10 cellular contexts compared by ENCODE assay signal in the genomic region with DNA sequence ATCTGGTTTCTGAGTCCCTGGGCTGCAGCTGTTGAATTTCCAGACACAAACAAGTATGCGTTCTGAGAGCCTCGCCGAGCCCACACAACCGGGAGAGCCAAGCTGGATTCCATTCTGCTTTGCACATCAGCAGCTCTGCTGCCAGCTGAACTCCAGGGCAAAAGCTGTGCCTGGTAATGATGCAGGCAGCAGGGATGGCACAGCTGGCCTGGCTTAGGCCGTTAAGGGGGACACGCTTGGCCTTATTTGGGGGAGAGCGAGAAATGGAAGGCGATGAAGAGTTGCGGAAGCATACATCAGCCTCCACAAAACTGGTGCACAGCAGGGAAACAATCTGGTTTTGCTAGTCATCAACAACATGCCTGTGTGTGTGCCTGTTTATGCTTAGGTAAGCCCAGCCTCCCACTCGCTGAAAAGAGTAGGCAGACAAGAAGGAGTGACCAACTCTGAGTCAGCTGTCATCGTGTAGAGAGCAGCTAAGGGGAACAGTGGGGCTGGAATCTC.
DNase-seq lines count a peak whose midpoint lies in the region; ATAC-seq and TF ChIP-seq lines count a peak whose summit lies in the region.
"Had no signal": no experiment of that assay in that cellular context is flagged by ENCODE, and none has a peak within 500 bp of the region (broad histone marks: within the 10 kb centered on the region; RNA-seq: fewer than 3 reads in every experiment).

No MANE protein-coding gene starts in this region.

- TF ChIP-seq CTCF in AG04449 (IDR thresholded peaks at IDR 0.05; ENCODE audit: insufficient read depth, low read length, missing control alignments) (no peak), RWPE1 (conservative IDR thresholded peaks at IDR 0.05; ENCODE audit: low read depth) (no peak), fibroblast of pulmonary artery (IDR thresholded peaks at IDR 0.05; ENCODE audit: low read length, missing control alignments) (no peak), nephron progenitor cell (IDR thresholded peaks at IDR 0.05) (no peak)

- peaks cover 66% of the 10 kb centered on the region for H3K27me3 Mint-ChIP-seq in nephron progenitor cell (ENCODE audit: low read depth, poor library complexity)

- ATAC-seq in GM19397 (IDR thresholded peaks at IDR 0.05; ENCODE audit: unreplicated experiment) (no peak), HG03025 (IDR thresholded peaks at IDR 0.05; ENCODE audit: low FRiP score, unreplicated experiment) (no peak)

- H3K4me3 ChIP-seq in AG04449 (ENCODE audit: low read depth, low read length): peak overlapping the region; percentile 35
- no peak overlapping the region for H3K4me3 ChIP-seq in fibroblast of pulmonary artery (replicated peaks; ENCODE audit: low read depth, low read length)

- POLR2A ChIA-PET in AG04449 (lab: Yijun Ruan, JAX): interaction anchor here (0.7 kb wide), 1 partner anchor 20 kb away, joined by 3 read pairs; no protein-coding TSS in a partner anchor
- POLR2A ChIA-PET in RWPE1 (lab: Yijun Ruan, JAX; ENCODE audit: low non-redundant PET): no interaction called here

- no peak overlapping the region for H3K27ac ChIP-seq in RWPE1

- H3K4me3 Mint-ChIP-seq in nephron progenitor cell: peak overlapping the region; percentile 15
- H3K4me3 Mint-ChIP-seq: CD4-positive, CD25-positive, alpha-beta regulatory T cell had no signal

- peak; percentile 49 for DNase-seq in AG04449 (ENCODE audit: low read depth, low spot score)
- peak; percentile 67 for DNase-seq in RWPE1 (ENCODE audit: low spot score)
- peak; percentile 81 for DNase-seq in fibroblast of pulmonary artery (ENCODE audit: low read depth)
- no peak for DNase-seq in nephron progenitor cell
- DNase-seq in NCI-H82 treated with DMSO at 0.1 percent for 48 hours (lab: John Stamatoyannopoulos, UW; ENCODE audit: unreplicated experiment): no peak
- no peak for DNase-seq in NCI-H2196 treated with DMSO at 0.1 percent for 48 hours (lab: John Stamatoyannopoulos, UW; ENCODE audit: unreplicated experiment)
- DNase-seq: CD4-positive, CD25-positive, alpha-beta regulatory T cell; cortex of kidney had no signal

- CTCF ChIA-PET in AG04449 (lab: Yijun Ruan, JAX) (interaction anchor here (0.8 to 1.5 kb wide), 4 partner anchors 13 to 459 kb away, joined by 3 to 4 read pairs (median 4); no protein-coding TSS in a partner anchor), RWPE1 (lab: Yijun Ruan, JAX) (interaction anchor here (0.7 kb wide), 1 partner anchor 271 kb away, joined by 5 read pairs; no protein-coding TSS in a partner anchor)

- no peaks in the 10 kb centered on the region for H3K9me3 Mint-ChIP-seq in nephron progenitor cell
- H3K9me3 Mint-ChIP-seq: CD4-positive, CD25-positive, alpha-beta regulatory T cell had no signal

- H3K36me3 Mint-ChIP-seq in nephron progenitor cell (ENCODE audit: low read depth): no peaks in the 10 kb centered on the region
- H3K36me3 Mint-ChIP-seq: CD4-positive, CD25-positive, alpha-beta regulatory T cell had no signal

- peak overlapping the region; percentile 56 for H3K27ac Mint-ChIP-seq in nephron progenitor cell
- H3K27ac Mint-ChIP-seq: CD4-positive, CD25-positive, alpha-beta regulatory T cell had no signal

- peaks cover 48% of the 10 kb centered on the region for H3K4me1 Mint-ChIP-seq in nephron progenitor cell

Comparison
In these comparisons a context has a peak if more than half of its experiments do, and no peak if none do; other contexts are left out.
1. DNase-seq: peak in AG04449 (single experiment), RWPE1 (single experiment) and fibroblast of pulmonary artery (single experiment); none in nephron progenitor cell (single experiment), NCI-H82 treated with DMSO at 0.1 percent for 48 hours (single experiment) and NCI-H2196 treated with DMSO at 0.1 percent for 48 hours (single experiment).